In genomic region chr11:19071255-19071654, GRCh38 we compare ENCODE assay signal across 8 cellular contexts. TPM values are rescaled to one million over a fixed set of nuclear protein-coding genes. Genes with fewer than 3 reads are reported as not detected.
DNase-seq lines count a peak whose midpoint lies in the region; ATAC-seq and TF ChIP-seq lines count a peak whose summit lies in the region.

No MANE protein-coding gene starts in this region.

- POLR2A ChIA-PET in PC-3 (lab: Charles Lee; ENCODE audit: unreplicated experiment) = interaction anchor here (0.9 kb wide), 1 partner anchor 54 kb away, joined by 5 read pairs; no protein-coding TSS in a partner anchor

- peak overlapping the region; percentile 35; the same call in 1 of the 2 replicates for H3K4me3 ChIP-seq in PC-3 (ENCODE audit: low read length)
- peak overlapping the region; percentile 54 for H3K4me3 ChIP-seq in fibroblast of the aortic adventitia (ENCODE audit: low read depth, low read length)
- H3K4me3 ChIP-seq in testis = no peak overlapping the region

- no peaks in the 10 kb centered on the region for H3K79me2 ChIP-seq in PC-3 (ENCODE audit: low read length)

- DNase-seq in DMS79 treated with DMSO at 0.1 percent for 48 hours (lab: John Stamatoyannopoulos, UW) (peak; percentile 65), PC-3 (peak; percentile 87), fibroblast of the aortic adventitia (ENCODE audit: low read depth) (peak; percentile 91), nucleus accumbens (lab: John Stamatoyannopoulos, UW) (peak in 38 of 56 donors; percentile 7 to 72 (median 32)), testis (peak; percentile 79)
- DNase-seq in activated T-cell treated with anti-CD3 and anti-CD28 coated beads, Interleukin-2, amount 50 U/mL, for 4 hours = peak; percentile 40

- intact Hi-C loops in PC-3 (cut with micrococcal nuclease) (loop anchor here (1.0 to 10.0 kb wide), 4 partner anchors 84 to 482 kb away; no protein-coding TSS in a partner anchor), testis (cut with DNase I; ENCODE audit: low total_unique reads) (loop anchor here (10.0 kb wide), 1 partner anchor 484 kb away; no protein-coding TSS in a partner anchor)

- BruUV-seq in PC-3 (replicated peaks; lab: Mats Ljungman, UMichigan) = no TSS peak

- peak overlapping the region; percentile 51 for H3K4me3 Mint-ChIP-seq in activated T-cell treated with anti-CD3 and anti-CD28 coated beads, Interleukin-2, amount 50 U/mL, for 4 hours

- H2AFZ ChIP-seq in PC-3 (ENCODE audit: low read length) = peak overlapping the region; percentile 29

- 4 to 5% methylated on average over 11 of the region's 11 CpGs for WGBS in testis, 2 donors

- H3K4me1 ChIP-seq in PC-3 (ENCODE audit: insufficient read depth, low read length) = peaks cover 14% of the 10 kb centered on the region
- H3K4me1 ChIP-seq in testis = no peaks in the 10 kb centered on the region

- H3K27me3 ChIP-seq in PC-3 (ENCODE audit: low read length) (no peaks in the 10 kb centered on the region), testis (no peaks in the 10 kb centered on the region)

- H3K4me1 Mint-ChIP-seq in activated T-cell treated with anti-CD3 and anti-CD28 coated beads, Interleukin-2, amount 50 U/mL, for 4 hours (ENCODE audit: low read depth) = peaks cover 4% of the 10 kb centered on the region

- TF ChIP-seq POLR2A in testis (IDR thresholded peaks at IDR 0.05) = no peak

- H3K27ac ChIP-seq in PC-3 (ENCODE audit: low read length) (no peak overlapping the region), testis (no peak overlapping the region)

- no peak for TF ChIP-seq EP300 in Ishikawa (IDR thresholded peaks at IDR 0.05; ENCODE audit: borderline replicate concordance)

- CTCF ChIA-PET in PC-3 (lab: Charles Lee) = interaction anchor here (0.6 to 1.3 kb wide), 9 partner anchors 9 to 676 kb away, joined by 3 to 10 read pairs (median 4); no protein-coding TSS in a partner anchor

- no peaks in the 10 kb centered on the region for H3F3A ChIP-seq in PC-3 (ENCODE audit: low read length, unreplicated experiment)

- ATAC-seq in GM21619 (IDR thresholded peaks at IDR 0.05; ENCODE audit: unreplicated experiment) (peak; percentile 98), PC-3 (peak; percentile 96)
- ATAC-seq in activated T-cell treated with anti-CD3 and anti-CD28 coated beads, Interleukin-2, amount 50 U/mL, for 4 hours = peak; percentile 80 to 81

- no peak overlapping the region for H3K9ac ChIP-seq in PC-3 (ENCODE audit: low read length)

- no peaks in the 10 kb centered on the region for H4K20me1 ChIP-seq in PC-3 (ENCODE audit: low read length)

- H3K36me3 ChIP-seq in PC-3 (ENCODE audit: low read depth, low read length) (no peaks in the 10 kb centered on the region; the same call in 1 of the 2 replicates), testis (ENCODE audit: low read depth, missing control alignments) (no peaks in the 10 kb centered on the region)

- no peaks in the 10 kb centered on the region for H3K9me2 ChIP-seq in PC-3 (replicated peaks; ENCODE audit: low read length)

- peak overlapping the region; percentile 55 for H3K4me2 ChIP-seq in PC-3 (ENCODE audit: low read length)

- peaks cover 17% of the 10 kb centered on the region for H3K9me3 Mint-ChIP-seq in activated T-cell treated with anti-CD3 and anti-CD28 coated beads, Interleukin-2, amount 50 U/mL, for 4 hours

- H3K27me3 Mint-ChIP-seq in activated T-cell treated with anti-CD3 and anti-CD28 coated beads, Interleukin-2, amount 50 U/mL, for 4 hours (ENCODE audit: low read depth) = peaks cover 21% of the 10 kb centered on the region

- H3K9me3 ChIP-seq in PC-3 (ENCODE audit: low read length) (no peaks in the 10 kb centered on the region), testis (no peaks in the 10 kb centered on the region)

- peak; percentile 98 for TF ChIP-seq CTCF in PC-3 (conservative IDR thresholded peaks at IDR 0.05; ENCODE audit: low read depth, low read length)
- peak; percentile 96 for TF ChIP-seq CTCF in fibroblast of the aortic adventitia (IDR thresholded peaks at IDR 0.05; ENCODE audit: insufficient read depth, low read length)
- peak; percentile 83 to 88 (median 85) for TF ChIP-seq CTCF in testis (IDR thresholded peaks at IDR 0.05)

- H3K36me3 Mint-ChIP-seq in activated T-cell treated with anti-CD3 and anti-CD28 coated beads, Interleukin-2, amount 50 U/mL, for 4 hours (ENCODE audit: insufficient read depth) = peaks cover 2% of the 10 kb centered on the region

- TF ChIP-seq RAD21 in Ishikawa (IDR thresholded peaks at IDR 0.05; ENCODE audit: low read depth) = peak; percentile 92

TF ChIP-seq in Ishikawa, 13 proteins besides CTCF, POLR2A, EP300 and RAD21:
- no peak for TF ChIP-seq USF1 (IDR thresholded peaks at IDR 0.05)
- TF ChIP-seq MAX (IDR thresholded peaks at IDR 0.05) = peak; percentile 49
- peak; percentile 30; the same call in 1 of the 2 replicates for TF ChIP-seq TEAD4 (IDR thresholded peaks at IDR 0.05)

RNA-seq across cellular contexts. Expression of gene MRGPRX2, which starts 10.7 kb away (rescaled TPM):
- total RNA-seq in PC-3 (2014; rRNA removed) (not detected in 2 replicates), fibroblast of the aortic adventitia (ENCODE audit: low replicate concordance) (not detected in 2 replicates), testis (under 1 TPM in 1 of 2 donors, not detected in 1; 0.50 TPM)
- not detected for total RNA-seq in activated T-cell treated with anti-CD3 and anti-CD28 coated beads, Interleukin-2, amount 50 U/mL, for 4 hours
- polyA plus RNA-seq in testis (ENCODE audit: insufficient read depth, low read depth, low replicate concordance) = not detected

RNA-seq across cellular contexts. Expression of gene ZDHHC13, which starts 45.7 kb away (rescaled TPM):
- total RNA-seq in PC-3 (2014; rRNA removed) (13.5 and 21.2 TPM in 2 replicates), fibroblast of the aortic adventitia (ENCODE audit: low replicate concordance) (2.0 and 18.6 TPM in 2 replicates), testis (10 to 100 TPM; 16.3 to 17.2 TPM)
- total RNA-seq in activated T-cell treated with anti-CD3 and anti-CD28 coated beads, Interleukin-2, amount 50 U/mL, for 4 hours = 10 to 100 TPM; 12.3 to 13.8 (median 13.5) TPM
- polyA plus RNA-seq in testis (ENCODE audit: insufficient read depth, low read depth, low replicate concordance) = 32.6 TPM

Comparison
In these comparisons a context has a peak if more than half of its experiments do, and no peak if none do; other contexts are left out.
1. DNase-seq: peak in every context shown above with its lines; median percentile 91 in fibroblast of the aortic adventitia; 87 in PC-3; 79 in testis; 65 in DMS79 treated with DMSO at 0.1 percent for 48 hours; 40 in activated T-cell treated with anti-CD3 and anti-CD28 coated beads, Interleukin-2, amount 50 U/mL, for 4 hours; 32 in nucleus accumbens.
2. H3K4me3 ChIP-seq: peak in PC-3 (single experiment) and fibroblast of the aortic adventitia (single experiment); none in testis (0 of 2).
3. Peak in every context shown above with its lines, with median percentiles within 50 percentile points of each other: ATAC-seq and CTCF ChIP-seq.